Comparison of ENCODE assay signal across 23 cellular contexts in the genomic region with DNA sequence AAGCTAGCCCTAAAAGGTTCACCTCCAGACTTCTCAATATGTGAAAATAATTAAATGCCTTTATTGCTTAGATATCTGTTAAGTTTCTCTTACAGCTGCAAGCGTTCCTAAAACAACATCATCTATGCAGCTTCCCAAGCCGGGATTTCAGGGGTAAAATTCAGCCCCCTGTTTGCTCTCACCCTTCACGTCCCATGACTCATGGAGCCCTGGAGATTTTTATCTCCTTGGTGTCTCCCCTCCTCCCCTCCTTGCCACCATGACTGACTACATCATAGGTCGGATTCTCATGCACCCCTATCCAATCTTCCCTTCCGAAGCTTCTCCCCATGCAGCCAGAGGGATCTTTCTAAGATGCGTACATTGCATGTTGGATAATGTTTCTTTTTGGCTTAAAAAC. TPM values are rescaled to one million over a fixed set of nuclear protein-coding genes. Genes with fewer than 3 reads are reported as not detected.
A peak's percentile ranks its signal among the peaks of the same experiment; 100 is the strongest.
DNase-seq lines count a peak whose midpoint lies in the region; ATAC-seq and TF ChIP-seq lines count a peak whose summit lies in the region.
"Had no signal": no experiment of that assay in that cellular context is flagged by ENCODE, and none has a peak within 500 bp of the region (broad histone marks: within the 10 kb centered on the region; RNA-seq: fewer than 3 reads in every experiment).

No MANE protein-coding gene starts in this region.

- H3K4me3 ChIP-seq in SK-N-SH (ENCODE audit: low read depth in 2 of 2, low read length in 1 of 2) (no peak overlapping the region), SJSA1 (no peak overlapping the region), neuronal stem cell (ENCODE audit: low read length in 2 of 2) (no peak overlapping the region), upper lobe of right lung (no peak overlapping the region)
- H3K4me3 ChIP-seq: Peyer's patch had no signal

- no peaks in the 10 kb centered on the region for H3K9me3 ChIP-seq in SK-N-SH
- no peaks in the 10 kb centered on the region; the same call in 1 of the 2 replicates for H3K9me3 ChIP-seq in SJSA1 (replicated peaks)
- peaks cover 0 to 2% of the 10 kb centered on the region in 2 donors for H3K9me3 ChIP-seq in neuronal stem cell (replicated peaks in 1 of 2; ENCODE audit: control insufficient read depth in 2 of 2, insufficient read depth in 1 of 2, low read depth in 1 of 2, low read length in 2 of 2)
- no peaks in the 10 kb centered on the region for H3K9me3 ChIP-seq in upper lobe of right lung
- H3K9me3 ChIP-seq: Peyer's patch had no signal

- TF ChIP-seq RAD21 in SK-N-SH (IDR thresholded peaks at IDR 0.05; ENCODE audit: low read length), result no peak

- H3K9me2 ChIP-seq in SK-N-SH, result no peaks in the 10 kb centered on the region

- H3K27ac ChIP-seq in SK-N-SH (ENCODE audit: low read depth in 2 of 2, low read length in 1 of 2) (no peak overlapping the region), SJSA1 (peak overlapping the region; percentile 27; the same call in 1 of the 2 replicates), neuronal stem cell (replicated peaks; ENCODE audit: low read length) (no peak overlapping the region), upper lobe of right lung (no peak overlapping the region)
- H3K27ac ChIP-seq: 22Rv1, Peyer's patch had no signal

- H4K20me1 ChIP-seq in SK-N-SH (ENCODE audit: insufficient read depth), result no peaks in the 10 kb centered on the region

- no peaks in the 10 kb centered on the region for H3K79me2 ChIP-seq in SK-N-SH (ENCODE audit: insufficient read depth)

- no peak for TF ChIP-seq CTCF in SK-N-SH (IDR thresholded peaks at IDR 0.05)
- no peak for TF ChIP-seq CTCF in upper lobe of right lung (IDR thresholded peaks at IDR 0.05)

- no peak overlapping the region for H2BK5ac ChIP-seq in neuronal stem cell (ENCODE audit: low read length)

- no peak overlapping the region for H3K18ac ChIP-seq in neuronal stem cell (ENCODE audit: low read length)

- POLR2A ChIA-PET in SK-N-SH (lab: Yijun Ruan, JAX), result interaction anchor here (1.1 to 1.3 kb wide), 2 partner anchors 12 to 20 kb away, joined by 3 to 4 read pairs; no protein-coding TSS in a partner anchor

- WGBS in SK-N-SH (ENCODE audit: low lambda C conversion rate), result 61% methylated on average over 6 of the region's 6 CpGs
- WGBS in neuronal stem cell (ENCODE audit: extremely low coverage in 2 of 2, insufficient read length in 2 of 2, insufficient replicate concordance in 1 of 2), 2 donors, result no CpG with 5 or more reads among the region's 6 CpGs

- H2BK12ac ChIP-seq in neuronal stem cell (ENCODE audit: low read length), result no peak overlapping the region

- intact Hi-C loops in upper lobe of right lung (cut with DNase I), result no loop called here

- no peak overlapping the region for H4K8ac ChIP-seq in neuronal stem cell (ENCODE audit: low read depth, low read length)

- no peak overlapping the region for H2BK120ac ChIP-seq in neuronal stem cell (ENCODE audit: low read depth, low read length)

- no peak for DNase-seq in SK-N-SH
- peak in 1 of 2 experiments; percentile 49 for DNase-seq in SJSA1 (ENCODE audit: low read depth in 1 of 2, low spot score in 2 of 2)
- DNase-seq in neuronal stem cell (ENCODE audit: low spot score), result no peak
- DNase-seq in upper lobe of right lung, result peak; percentile 17
- DNase-seq in AML-193 (lab: John Stamatoyannopoulos, UW), result no peak
- no peak for DNase-seq in kidney glomerular epithelial cell (lab: John Stamatoyannopoulos, UW)
- DNase-seq: DMS53, GDM1, Karpas-422, NCI-H1417, NCI-H1694 treated with DMSO at 0.1 percent for 48 hours, NCI-H2081 treated with DMSO at 0.1 percent for 48 hours, NCI-H2171 treated with DMSO at 0.1 percent for 48 hours, NCI-H524 treated with DMSO at 0.1 percent for 48 hours, NCI-H82, Peyer's patch, Right ventricle myocardium superior had no signal

- no peak overlapping the region for H2BK15ac ChIP-seq in neuronal stem cell (ENCODE audit: low read length)

- H4K91ac ChIP-seq in neuronal stem cell (ENCODE audit: low read depth, low read length, poor library complexity), result no peak overlapping the region

- no peaks in the 10 kb centered on the region for H3K27me3 ChIP-seq in SK-N-SH (ENCODE audit: insufficient read depth)
- no peaks in the 10 kb centered on the region for H3K27me3 ChIP-seq in SJSA1 (replicated peaks)
- peaks cover 0 to 54% (median 0%) of the 10 kb centered on the region in 3 experiments for H3K27me3 ChIP-seq in neuronal stem cell (ENCODE audit: control insufficient read depth in 3 of 3, insufficient read depth in 3 of 3, low read depth in 1 of 3, low read length in 3 of 3)
- peaks cover 28% of the 10 kb centered on the region for H3K27me3 ChIP-seq in upper lobe of right lung
- H3K27me3 ChIP-seq: Peyer's patch had no signal

- H3K23ac ChIP-seq in neuronal stem cell (ENCODE audit: low read depth, low read length, poor library complexity), result no peak overlapping the region

- H3K14ac ChIP-seq in neuronal stem cell (ENCODE audit: low read length), result no peak overlapping the region

- CTCF ChIA-PET in SK-N-SH (lab: Yijun Ruan, JAX), result interaction anchor here (0.9 to 2.0 kb wide), 6 partner anchors 9 to 743 kb away, joined by 3 to 9 read pairs (median 4); no protein-coding TSS in a partner anchor

- H3K4me2 ChIP-seq in SK-N-SH, result peak overlapping the region; percentile 8; the same call in 1 of the 2 replicates
- H3K4me2 ChIP-seq in neuronal stem cell (ENCODE audit: insufficient read depth, low read length, poor library complexity, severe bottlenecking), result no peak overlapping the region

- H3K36me3 ChIP-seq in SK-N-SH (replicated peaks in 1 of 2; ENCODE audit: control insufficient read depth in 1 of 2, insufficient read depth in 2 of 2, low read length in 1 of 2), result no peaks in the 10 kb centered on the region
- no peaks in the 10 kb centered on the region for H3K36me3 ChIP-seq in SJSA1
- no peaks in the 10 kb centered on the region for H3K36me3 ChIP-seq in neuronal stem cell (replicated peaks in 1 of 2; ENCODE audit: control insufficient read depth in 2 of 2, insufficient read depth in 2 of 2, low read length in 2 of 2)
- H3K36me3 ChIP-seq in upper lobe of right lung, result no peaks in the 10 kb centered on the region
- H3K36me3 ChIP-seq: Peyer's patch had no signal

- H3K79me1 ChIP-seq in neuronal stem cell (ENCODE audit: low read depth, low read length), result no peaks in the 10 kb centered on the region

- H3K9ac ChIP-seq in SK-N-SH, result no peak overlapping the region
- H3K9ac ChIP-seq in neuronal stem cell (ENCODE audit: low read depth, low read length, poor library complexity), result no peak overlapping the region

- H2AFZ ChIP-seq in SK-N-SH (ENCODE audit: low read depth) (no peak overlapping the region), neuronal stem cell (ENCODE audit: low read length) (peak overlapping the region; percentile 80)

- H3K4me1 ChIP-seq in SK-N-SH (ENCODE audit: control insufficient read depth in 1 of 2, insufficient read depth in 2 of 2, low read depth in 1 of 2, low read length in 1 of 2) (peaks cover 10 to 31% of the 10 kb centered on the region in 2 experiments; a peak in 3 of 4 replicates), SJSA1 (replicated peaks) (peaks cover 52% of the 10 kb centered on the region), neuronal stem cell (ENCODE audit: control insufficient read depth in 2 of 2, insufficient read depth in 1 of 2, low read depth in 1 of 2, low read length in 2 of 2) (peaks cover 3 to 10% of the 10 kb centered on the region in 2 donors), upper lobe of right lung (no peaks in the 10 kb centered on the region)
- H3K4me1 ChIP-seq: Peyer's patch had no signal

- no peak for TF ChIP-seq EP300 in SK-N-SH (IDR thresholded peaks at IDR 0.05; ENCODE audit: borderline replicate concordance in 1 of 2, low read depth in 1 of 2, low read length in 1 of 2)

- H2AK5ac ChIP-seq in neuronal stem cell (ENCODE audit: low read depth, low read length), result no peak overlapping the region

- H3K4ac ChIP-seq in neuronal stem cell (ENCODE audit: low read length), result no peak overlapping the region

- H3F3A ChIP-seq in SK-N-SH (replicated peaks; ENCODE audit: insufficient read depth), result no peaks in the 10 kb centered on the region

- ATAC-seq in SK-N-SH treated with all-trans-retinoic acid at 6 μM for 48 hours (no peak), upper lobe of right lung (no peak), HG03175 (IDR thresholded peaks at IDR 0.05; ENCODE audit: unreplicated experiment) (no peak)
- ATAC-seq: HCT116 had no signal

TF ChIP-seq in SK-N-SH, 30 proteins besides CTCF, POLR2A, EP300 and RAD21 (continues in another document):
- TF ChIP-seq, protein P1, sequence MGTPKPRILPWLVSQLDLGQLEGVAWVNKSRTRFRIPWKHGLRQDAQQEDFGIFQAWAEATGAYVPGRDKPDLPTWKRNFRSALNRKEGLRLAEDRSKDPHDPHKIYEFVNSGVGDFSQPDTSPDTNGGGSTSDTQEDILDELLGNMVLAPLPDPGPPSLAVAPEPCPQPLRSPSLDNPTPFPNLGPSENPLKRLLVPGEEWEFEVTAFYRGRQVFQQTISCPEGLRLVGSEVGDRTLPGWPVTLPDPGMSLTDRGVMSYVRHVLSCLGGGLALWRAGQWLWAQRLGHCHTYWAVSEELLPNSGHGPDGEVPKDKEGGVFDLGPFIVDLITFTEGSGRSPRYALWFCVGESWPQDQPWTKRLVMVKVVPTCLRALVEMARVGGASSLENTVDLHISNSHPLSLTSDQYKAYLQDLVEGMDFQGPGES (IDR thresholded peaks at IDR 0.05; ENCODE audit: low read depth, low read length), result no peak
- no peak for TF ChIP-seq FOXJ3 (CRISPR knock-in tag; IDR thresholded peaks at IDR 0.05)
- TF ChIP-seq RCOR1 (IDR thresholded peaks at IDR 0.05; ENCODE audit: low read length), result no peak
- TF ChIP-seq GATA2 (CRISPR knock-in tag; IDR thresholded peaks at IDR 0.05), result no peak

TF ChIP-seq in SK-N-SH treated with all-trans-retinoic acid at 6 μM for 48 hours, 23 proteins besides CTCF, POLR2A, EP300 and RAD21:
- TF ChIP-seq, protein P2, sequence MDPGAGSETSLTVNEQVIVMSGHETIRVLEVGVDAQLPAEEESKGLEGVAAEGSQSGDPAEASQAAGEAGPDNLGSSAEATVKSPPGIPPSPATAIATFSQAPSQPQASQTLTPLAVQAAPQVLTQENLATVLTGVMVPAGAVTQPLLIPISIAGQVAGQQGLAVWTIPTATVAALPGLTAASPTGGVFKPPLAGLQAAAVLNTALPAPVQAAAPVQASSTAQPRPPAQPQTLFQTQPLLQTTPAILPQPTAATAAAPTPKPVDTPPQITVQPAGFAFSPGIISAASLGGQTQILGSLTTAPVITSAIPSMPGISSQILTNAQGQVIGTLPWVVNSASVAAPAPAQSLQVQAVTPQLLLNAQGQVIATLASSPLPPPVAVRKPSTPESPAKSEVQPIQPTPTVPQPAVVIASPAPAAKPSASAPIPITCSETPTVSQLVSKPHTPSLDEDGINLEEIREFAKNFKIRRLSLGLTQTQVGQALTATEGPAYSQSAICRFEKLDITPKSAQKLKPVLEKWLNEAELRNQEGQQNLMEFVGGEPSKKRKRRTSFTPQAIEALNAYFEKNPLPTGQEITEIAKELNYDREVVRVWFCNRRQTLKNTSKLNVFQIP (CRISPR knock-in tag; IDR thresholded peaks at IDR 0.05; ENCODE audit: borderline replicate concordance, low read depth), result no peak

RNA-seq across cellular contexts. Expression of gene CACNG4, which starts 21.0 kb away (rescaled TPM):
- polyA plus RNA-seq in SK-N-SH (2012; rRNA removed), result 12.4 and 13.2 TPM in 2 replicates
- 9.9 and 16.7 TPM in 2 replicates for polyA plus RNA-seq in SK-N-SH (2012; cell fraction: cytosol; rRNA removed)
- 7.9 and 9.8 TPM in 2 replicates for polyA plus RNA-seq in SK-N-SH (2012; cell fraction: nucleus; rRNA removed)
- total RNA-seq in SJSA1 (2014; rRNA removed; shearing (Covaris generic)), result 16.4 and 32.0 TPM in 2 replicates
- polyA plus RNA-seq in neuronal stem cell (2013, experiment 1 of 2), result 8.3 TPM
- 8.6 TPM for polyA plus RNA-seq in neuronal stem cell (2013, experiment 2 of 2)
- total RNA-seq in upper lobe of right lung, result 9.3 TPM
- total RNA-seq: MCF 10A, Right ventricle myocardium superior had no signal
- polyA plus RNA-seq: IgD-negative memory B cell had no signal
